Comparison of ENCODE assay signal across 20 cellular contexts in the genomic region with DNA sequence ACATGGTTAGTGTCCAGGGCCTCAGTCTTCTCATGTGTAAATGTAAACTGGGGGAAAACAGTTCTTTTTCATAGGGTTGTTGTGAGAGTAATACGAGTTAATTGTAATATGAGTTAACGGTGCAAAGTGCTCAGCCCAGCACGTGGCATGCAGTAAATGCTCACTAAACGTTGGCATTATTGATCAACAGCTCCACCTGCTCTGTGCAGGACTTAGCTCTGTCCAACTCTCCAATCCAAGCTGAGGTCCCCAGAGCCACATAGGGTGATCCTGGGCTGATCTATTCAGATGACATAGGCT. TPM values are rescaled to one million over a fixed set of nuclear protein-coding genes. Genes with fewer than 3 reads are reported as not detected.
"Had no signal": no experiment of that assay in that cellular context is flagged by ENCODE, and none has a peak within 500 bp of the region (broad histone marks: within the 10 kb centered on the region; RNA-seq: fewer than 3 reads in every experiment).

No MANE protein-coding gene starts in this region.

- ATAC-seq: activated CD8-positive, alpha-beta memory T cell treated with anti-CD3 and anti-CD28 coated beads, Interleukin-2, amount 10 ng/mL, durations not matched to agents 7 days and 5 days; activated CD8-positive, alpha-beta T cell treated with anti-CD3 and anti-CD28 coated beads for 36 hours; body of pancreas; T-helper 17 cell had no signal

- H3K9me3 ChIP-seq: body of pancreas, esophagus muscularis mucosa, heart right ventricle, sigmoid colon, upper lobe of left lung had no signal

- H3K27ac Mint-ChIP-seq: activated CD4-positive, alpha-beta T cell treated with anti-CD3 and anti-CD28 coated beads, Interleukin-2, amount 10 ng/mL, durations not matched to agents 24 days and 14 days; activated CD8-positive, alpha-beta memory T cell treated with anti-CD3 and anti-CD28 coated beads, Interleukin-2, amount 10 ng/mL, durations not matched to agents 7 days and 5 days; activated CD8-positive, alpha-beta T cell treated with anti-CD3 and anti-CD28 coated beads for 36 hours; activated naive CD4-positive, alpha-beta T cell treated with anti-CD3 and anti-CD28 coated beads, Interleukin-2, amount 10 ng/mL, durations not matched to agents 7 days and 5 days; memory B cell; nephron; progenitor cell of endocrine pancreas; T-helper 17 cell had no signal

- H3K4me3 Mint-ChIP-seq: activated CD4-positive, alpha-beta T cell treated with anti-CD3 and anti-CD28 coated beads, Interleukin-2, amount 10 ng/mL, durations not matched to agents 24 days and 14 days; activated CD8-positive, alpha-beta memory T cell treated with anti-CD3 and anti-CD28 coated beads, Interleukin-2, amount 10 ng/mL, durations not matched to agents 7 days and 5 days; activated CD8-positive, alpha-beta T cell treated with anti-CD3 and anti-CD28 coated beads for 36 hours; activated naive CD4-positive, alpha-beta T cell treated with anti-CD3 and anti-CD28 coated beads, Interleukin-2, amount 10 ng/mL, durations not matched to agents 7 days and 5 days; memory B cell; nephron; T-helper 17 cell had no signal

- H3K27me3 ChIP-seq: body of pancreas, sigmoid colon, upper lobe of left lung had no signal

- H3K27ac ChIP-seq: body of pancreas, esophagus muscularis mucosa, heart right ventricle, upper lobe of left lung had no signal

- H3K4me1 ChIP-seq: body of pancreas, esophagus muscularis mucosa, heart right ventricle, upper lobe of left lung had no signal

- H3K36me3 Mint-ChIP-seq: activated CD8-positive, alpha-beta memory T cell treated with anti-CD3 and anti-CD28 coated beads, Interleukin-2, amount 10 ng/mL, durations not matched to agents 7 days and 5 days; activated naive CD4-positive, alpha-beta T cell treated with anti-CD3 and anti-CD28 coated beads, Interleukin-2, amount 10 ng/mL, durations not matched to agents 7 days and 5 days; memory B cell had no signal

- H3K4me3 ChIP-seq: body of pancreas, esophagus muscularis mucosa, heart right ventricle, sigmoid colon, upper lobe of left lung had no signal

- H3K9me3 Mint-ChIP-seq: activated CD4-positive, alpha-beta T cell treated with anti-CD3 and anti-CD28 coated beads, Interleukin-2, amount 10 ng/mL, durations not matched to agents 24 days and 14 days; activated CD8-positive, alpha-beta T cell treated with anti-CD3 and anti-CD28 coated beads for 36 hours; activated naive CD4-positive, alpha-beta T cell treated with anti-CD3 and anti-CD28 coated beads, Interleukin-2, amount 10 ng/mL, durations not matched to agents 7 days and 5 days; memory B cell; nephron had no signal

- H3K4me1 Mint-ChIP-seq: activated CD4-positive, alpha-beta T cell treated with anti-CD3 and anti-CD28 coated beads, Interleukin-2, amount 10 ng/mL, durations not matched to agents 24 days and 14 days; activated CD8-positive, alpha-beta memory T cell treated with anti-CD3 and anti-CD28 coated beads, Interleukin-2, amount 10 ng/mL, durations not matched to agents 7 days and 5 days; activated naive CD4-positive, alpha-beta T cell treated with anti-CD3 and anti-CD28 coated beads, Interleukin-2, amount 10 ng/mL, durations not matched to agents 7 days and 5 days; memory B cell; nephron; T-helper 17 cell had no signal

- DNase-seq: activated CD4-positive, alpha-beta T cell treated with anti-CD3 and anti-CD28 coated beads, Interleukin-2, amount 10 ng/mL, durations not matched to agents 24 days and 14 days; activated CD8-positive, alpha-beta memory T cell treated with anti-CD3 and anti-CD28 coated beads, Interleukin-2, amount 10 ng/mL, durations not matched to agents 7 days and 5 days; activated CD8-positive, alpha-beta T cell treated with anti-CD3 and anti-CD28 coated beads for 36 hours; activated effector memory CD4-positive, alpha-beta T cell treated with anti-CD3 and anti-CD28 coated beads, Interleukin-2, amount 50 U/mL, for 16 hours; activated naive CD4-positive, alpha-beta T cell treated with anti-CD3 and anti-CD28 coated beads, Interleukin-2, amount 10 ng/mL, durations not matched to agents 7 days and 5 days; activated T-cell treated with anti-CD3 and anti-CD28 coated beads for 4 hours; amygdala; effector memory CD4-positive, alpha-beta T cell; heart right ventricle; retina; stimulated activated CD4-positive, alpha-beta T cell treated with anti-CD3 and anti-CD28 coated beads, Interleukin-4, amount 100 ng/mL, for 24 hours; stimulated activated naive CD4-positive, alpha-beta T cell treated with Interleukin-2 at 50 U/mL for 16 hours; T-helper 17 cell; upper lobe of left lung had no signal

- H3K36me3 ChIP-seq: esophagus muscularis mucosa, heart right ventricle, sigmoid colon, upper lobe of left lung had no signal

RNA-seq across cellular contexts. Expression of gene SPOCK1, which starts 28.3 kb away (rescaled TPM):
- total RNA-seq: activated CD4-positive, alpha-beta T cell treated with anti-CD3 and anti-CD28 coated beads, Interleukin-2, amount 10 ng/mL, durations not matched to agents 24 days and 14 days; activated CD8-positive, alpha-beta T cell treated with anti-CD3 and anti-CD28 coated beads for 36 hours; T-helper 17 cell had no signal
